Comparison of ENCODE assay signal across 1 cellular context in the genomic region with DNA sequence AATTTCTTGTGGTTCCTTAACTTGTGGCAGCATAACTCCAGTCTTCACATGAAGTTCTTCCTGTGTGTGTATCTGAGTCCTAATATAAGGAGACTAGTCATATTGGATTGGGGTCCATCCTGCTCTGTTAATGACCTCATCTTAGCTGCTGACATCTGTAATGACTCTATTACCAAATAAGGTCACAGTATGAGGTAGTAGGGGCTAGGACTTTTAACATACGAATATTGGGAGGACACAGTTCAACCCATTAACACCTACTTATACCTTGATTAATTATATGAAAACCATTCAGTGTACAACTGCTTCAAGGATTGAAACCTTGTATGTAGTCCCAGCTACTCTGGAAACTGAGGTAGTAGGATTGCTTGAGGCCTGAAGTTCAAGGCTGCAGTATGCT.
A peak's percentile ranks its signal among the peaks of the same experiment; 100 is the strongest.
TF ChIP-seq lines count a peak whose summit lies in the region.

No MANE protein-coding gene starts in this region.

TF ChIP-seq in endothelial cell of umbilical vein, 7 proteins besides CTCF, POLR2A, EP300 and RAD21:
- TF ChIP-seq GATA2 (IDR thresholded peaks at IDR 0.05; ENCODE audit: insufficient read depth, insufficient read length, low read depth, low read length) (no peak), JUN (IDR thresholded peaks at IDR 0.05; ENCODE audit: borderline replicate concordance, insufficient read depth, insufficient read length, low read depth) (peak; percentile 3)
